10 cellular contexts compared by ENCODE assay signal in genomic region chr12:56601503-56601902, GRCh38. TPM values are rescaled to one million over a fixed set of nuclear protein-coding genes. Genes with fewer than 3 reads are reported as not detected.
DNase-seq lines count a peak whose midpoint lies in the region; ATAC-seq, FAIRE-seq and TF ChIP-seq lines count a peak whose summit lies in the region.
"Had no signal": no experiment of that assay in that cellular context is flagged by ENCODE, and none has a peak within 500 bp of the region (broad histone marks: within the 10 kb centered on the region; RNA-seq: fewer than 3 reads in every experiment).

No MANE protein-coding gene starts in this region.

- no peaks in the 10 kb centered on the region for H3K9me3 Mint-ChIP-seq in Calu3 (ENCODE audit: low read depth, unreplicated experiment)

- H3K36me3 Mint-ChIP-seq in Calu3 (ENCODE audit: insufficient read depth, unreplicated experiment) = peaks cover 64% of the 10 kb centered on the region

- H2AFZ ChIP-seq in KMS-11 (ENCODE audit: low read depth) = no peak overlapping the region

- no peak overlapping the region; the same call in 1 of the 2 replicates for H3K27ac ChIP-seq in KMS-11
- H3K27ac ChIP-seq in left lung = peak overlapping the region; percentile 20 to 56
- no peak overlapping the region for H3K27ac ChIP-seq in small intestine (ENCODE audit: low read depth in 1 of 2, low read length in 1 of 2)
- H3K27ac ChIP-seq: sigmoid colon had no signal

- intact Hi-C loops in Calu3 (cut with micrococcal nuclease; ENCODE audit: unreplicated experiment) (no loop called here), left lung (cut with DNase I) (no loop called here)

- no peaks in the 10 kb centered on the region for H3K4me1 Mint-ChIP-seq in Calu3 (ENCODE audit: low read depth, unreplicated experiment)

- ATAC-seq in left lung = no peak

- no peak overlapping the region for H3K4me3 Mint-ChIP-seq in Calu3 (ENCODE audit: low read depth, unreplicated experiment)

- H3K4me2 ChIP-seq in KMS-11 = no peak overlapping the region

- no peak overlapping the region for H3K4me3 ChIP-seq in KMS-11 (IDR thresholded peaks at IDR 0.05; ENCODE audit: insufficient read depth, low read depth, low read length)
- H3K4me3 ChIP-seq in left lung = no peak overlapping the region
- no peak overlapping the region for H3K4me3 ChIP-seq in small intestine (ENCODE audit: low read depth in 1 of 2, low read length in 2 of 2)
- H3K4me3 ChIP-seq: sigmoid colon had no signal

- H4K20me1 ChIP-seq in KMS-11 (ENCODE audit: insufficient read depth) = no peaks in the 10 kb centered on the region

- H3K27ac Mint-ChIP-seq in Calu3 (ENCODE audit: unreplicated experiment) = peak overlapping the region; percentile 5

- no peaks in the 10 kb centered on the region for H3K27me3 Mint-ChIP-seq in Calu3 (ENCODE audit: unreplicated experiment)

- no peak for FAIRE-seq in small intestine (lab: Jason Lieb, UNC)

- no peaks in the 10 kb centered on the region for H3K4me1 ChIP-seq in KMS-11 (ENCODE audit: low read depth, poor library complexity, severe bottlenecking)
- peaks cover 6 to 10% of the 10 kb centered on the region in 2 donors for H3K4me1 ChIP-seq in left lung
- H3K4me1 ChIP-seq in small intestine (ENCODE audit: control insufficient read depth in 2 of 2, insufficient read depth in 1 of 2, low read depth in 1 of 2, low read length in 1 of 2) = no peaks in the 10 kb centered on the region
- H3K4me1 ChIP-seq: sigmoid colon had no signal

- 80 to 84% (median 84%) methylated on average over 3 of the region's 3 CpGs for WGBS in small intestine, 3 donors

- BruUV-seq in Calu3 (replicated peaks; lab: Mats Ljungman, UMichigan) = no TSS peak

- H3K79me2 ChIP-seq in KMS-11 (ENCODE audit: insufficient read depth, low read depth) = no peaks in the 10 kb centered on the region

- no peaks in the 10 kb centered on the region for H3K27me3 ChIP-seq in KMS-11 (ENCODE audit: insufficient read depth, low read depth)
- H3K27me3 ChIP-seq in left lung = no peaks in the 10 kb centered on the region
- H3K27me3 ChIP-seq in small intestine (ENCODE audit: control insufficient read depth in 2 of 2, insufficient read depth in 2 of 2, low read length in 2 of 2) = no peaks in the 10 kb centered on the region
- H3K27me3 ChIP-seq: sigmoid colon had no signal

- no peak overlapping the region for H3K9ac ChIP-seq in KMS-11

- H3K36me3 ChIP-seq in KMS-11 (ENCODE audit: insufficient read depth) (peaks cover 66% of the 10 kb centered on the region; the same call in 1 of the 2 replicates), left lung (peaks cover 7 to 97% of the 10 kb centered on the region in 2 donors), small intestine (ENCODE audit: control insufficient read depth in 2 of 2, insufficient read depth in 2 of 2, low read length in 2 of 2) (peaks cover 54 to 68% of the 10 kb centered on the region in 2 donors)

- DNase-seq in Calu3 = peak; percentile 52
- peak; percentile 8 for DNase-seq in activated naive CD4-positive, alpha-beta T cell treated with Interleukin-2 at 50 U/mL for 16 hours
- DNase-seq in left lung = no peak
- no peak for DNase-seq in NCI-H1417 treated with DMSO at 0.1 percent for 48 hours (lab: John Stamatoyannopoulos, UW)
- DNase-seq in NK-92 (lab: John Stamatoyannopoulos, UW; ENCODE audit: unreplicated experiment) = no peak
- DNase-seq in NCI-H526 treated with DMSO at 0.1 percent for 48 hours (lab: John Stamatoyannopoulos, UW) = no peak
- DNase-seq in small intestine = no peak
- DNase-seq: cortex of kidney, sigmoid colon had no signal

- H3K9me3 ChIP-seq in left lung (no peaks in the 10 kb centered on the region), small intestine (ENCODE audit: control insufficient read depth, low read depth) (no peaks in the 10 kb centered on the region)
- H3K9me3 ChIP-seq: sigmoid colon had no signal

- CTCF ChIA-PET in Calu3 (lab: Charles Lee) = interaction anchor here (3.5 kb wide), 1 partner anchor 35 kb away, joined by 17 read pairs; no protein-coding TSS in a partner anchor

- no peak for TF ChIP-seq CTCF in Calu3 (IDR thresholded peaks at IDR 0.05; ENCODE audit: unreplicated experiment)
- peak; percentile 74 for TF ChIP-seq CTCF in KMS-11 (conservative IDR thresholded peaks at IDR 0.05; ENCODE audit: low read depth, low read length)
- no peak for TF ChIP-seq CTCF in left lung (IDR thresholded peaks at IDR 0.05)

RNA-seq across cellular contexts. Expression of gene BAZ2A, which starts 28.6 kb away (rescaled TPM):
- 158 and 187 TPM in 2 replicates for total RNA-seq in Calu3 (2022)
- total RNA-seq in left lung = 10 to 100 TPM; 91.0 to 96.0 TPM
- 10 to 100 TPM; 19.2 to 30.7 (median 21.2) TPM for polyA plus RNA-seq in small intestine

RNA-seq across cellular contexts. Expression of gene ATP5F1B, which starts 44.3 kb away (rescaled TPM):
- total RNA-seq in Calu3 (2022) (822 and 875 TPM in 2 replicates), left lung (100 to 1,000 TPM; 433 to 487 TPM)
- 1,000 to 10,000 TPM in 2 of 3 donors, 100 to 1,000 TPM in 1; 898 to 1,455 (median 1,096) TPM for polyA plus RNA-seq in small intestine

Comparison
In these comparisons a context has a peak if more than half of its experiments do, and no peak if none do; other contexts are left out.
1. DNase-seq: peak in Calu3 (single experiment) and activated naive CD4-positive, alpha-beta T cell treated with Interleukin-2 at 50 U/mL for 16 hours (single experiment); none in left lung (0 of 2), NCI-H1417 treated with DMSO at 0.1 percent for 48 hours (single experiment), NK-92 (single experiment), NCI-H526 treated with DMSO at 0.1 percent for 48 hours (single experiment) and small intestine (single experiment).
2. H3K27ac ChIP-seq: peak in left lung (2 of 2); none in KMS-11 (single experiment) and small intestine (0 of 2).